ENCODE assay signal across 22 cellular contexts in the genomic region with DNA sequence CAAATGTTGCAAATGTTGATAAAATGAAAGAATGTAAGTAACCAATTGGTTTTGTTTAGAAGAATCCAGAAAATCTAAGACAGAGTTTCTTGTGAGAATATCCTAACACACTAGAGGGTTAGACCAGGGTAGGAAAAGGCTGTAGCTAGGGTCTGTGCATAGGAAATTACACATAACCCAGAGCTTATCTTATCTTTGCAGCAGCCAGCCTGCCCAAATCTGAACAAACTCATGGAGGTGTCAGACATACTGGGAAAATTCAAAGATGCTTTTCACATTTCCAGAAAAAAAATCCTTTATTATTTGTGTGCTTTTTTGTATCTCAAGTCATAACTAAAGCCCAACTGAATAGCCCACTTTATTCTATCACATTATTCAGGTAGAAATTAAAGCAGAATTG.
"Had no signal": no experiment of that assay in that cellular context is flagged by ENCODE, and none has a peak within 500 bp of the region (broad histone marks: within the 10 kb centered on the region; RNA-seq: fewer than 3 reads in every experiment).

No MANE protein-coding gene starts in this region.

- H3K4me3 ChIP-seq: cardiac muscle cell, colonic mucosa, gastrocnemius medialis, skin epidermis had no signal

- DNase-seq: activated CD4-positive, alpha-beta T cell treated with anti-CD3 and anti-CD28 coated beads, Interleukin-2, amount 50 U/mL, for 1 hour; activated naive CD4-positive, alpha-beta T cell treated with anti-CD3 and anti-CD28 coated beads for 36 hours; activated naive CD8-positive, alpha-beta T cell treated with anti-CD3 and anti-CD28 coated beads, Interleukin-2, amount 50 U/mL, for 24 hours; colonic mucosa; effector CD4-positive, alpha-beta T cell; gastrocnemius medialis; hippocampal formation; naive thymus-derived CD8-positive, alpha-beta T cell; retina; SIG-M5; stimulated activated CD4-positive, alpha-beta T cell treated with anti-CD3 and anti-CD28 coated beads, Interleukin-15, amount 100 ng/mL, for 24 hours; stimulated activated CD4-positive, alpha-beta T cell treated with anti-CD3 and anti-CD28 coated beads, Interleukin-4, amount 100 ng/mL, for 1 hour; stimulated activated naive CD4-positive, alpha-beta T cell; T-helper 17 cell had no signal

- H3K27ac Mint-ChIP-seq: activated naive CD4-positive, alpha-beta T cell treated with anti-CD3 and anti-CD28 coated beads for 36 hours; activated naive CD8-positive, alpha-beta T cell treated with anti-CD3 and anti-CD28 coated beads, Interleukin-2, amount 50 U/mL, for 24 hours; activated T-helper 2 cell treated with anti-CD3 and anti-CD28 coated beads, Interferon-gamma antibody, Interleukin-2, Interleukin-4, amounts not matched to agents 10 μg/mL and 5 μg/mL and 100 μg/mL, durations not matched to agents 14 hours and 24 hours and 36 hours; naive thymus-derived CD8-positive, alpha-beta T cell; T-helper 17 cell had no signal

- H3K27me3 ChIP-seq: cardiac muscle cell, colonic mucosa, gastrocnemius medialis, neutrophil had no signal

- H2AFZ ChIP-seq: parathyroid adenoma had no signal

- H3K4me1 ChIP-seq: colonic mucosa, gastrocnemius medialis, parathyroid adenoma had no signal

- FAIRE-seq: keratinocyte, TTC549 had no signal

- H3K27me3 Mint-ChIP-seq: activated naive CD8-positive, alpha-beta T cell treated with anti-CD3 and anti-CD28 coated beads, Interleukin-2, amount 50 U/mL, for 24 hours; T-helper 17 cell had no signal

- H3K36me3 Mint-ChIP-seq: naive thymus-derived CD8-positive, alpha-beta T cell had no signal

- H3K27ac ChIP-seq: cardiac muscle cell, colonic mucosa, gastrocnemius medialis, neutrophil, parathyroid adenoma, skin epidermis had no signal

- H3K79me2 ChIP-seq: parathyroid adenoma had no signal

- H3K36me3 ChIP-seq: cardiac muscle cell, colonic mucosa, gastrocnemius medialis, neutrophil had no signal

- H3K9ac ChIP-seq: parathyroid adenoma had no signal

- ATAC-seq: activated CD4-positive, CD25-positive, alpha-beta regulatory T cell treated with anti-CD3 and anti-CD28 coated beads, Interleukin-2, amount 50 U/mL, for 24 hours; activated naive CD8-positive, alpha-beta T cell treated with anti-CD3 and anti-CD28 coated beads, Interleukin-2, amount 50 U/mL, for 24 hours; gastrocnemius medialis; naive thymus-derived CD8-positive, alpha-beta T cell; T-helper 17 cell had no signal

- H3K4me3 Mint-ChIP-seq: activated naive CD4-positive, alpha-beta T cell treated with anti-CD3 and anti-CD28 coated beads for 36 hours; activated naive CD8-positive, alpha-beta T cell treated with anti-CD3 and anti-CD28 coated beads, Interleukin-2, amount 50 U/mL, for 24 hours; naive thymus-derived CD8-positive, alpha-beta T cell; T-helper 17 cell had no signal

- H3K9me3 Mint-ChIP-seq: activated naive CD4-positive, alpha-beta T cell treated with anti-CD3 and anti-CD28 coated beads for 36 hours; activated naive CD8-positive, alpha-beta T cell treated with anti-CD3 and anti-CD28 coated beads, Interleukin-2, amount 50 U/mL, for 24 hours; activated T-helper 2 cell treated with anti-CD3 and anti-CD28 coated beads, Interferon-gamma antibody, Interleukin-2, Interleukin-4, amounts not matched to agents 10 μg/mL and 5 μg/mL and 100 μg/mL, durations not matched to agents 14 hours and 24 hours and 36 hours; naive thymus-derived CD8-positive, alpha-beta T cell had no signal

- H3K4me1 Mint-ChIP-seq: activated naive CD8-positive, alpha-beta T cell treated with anti-CD3 and anti-CD28 coated beads, Interleukin-2, amount 50 U/mL, for 24 hours; naive thymus-derived CD8-positive, alpha-beta T cell; T-helper 17 cell had no signal

- H3K9me3 ChIP-seq: colonic mucosa, gastrocnemius medialis, neutrophil had no signal
